ENCODE assay signal across 9 cellular contexts in the genomic region with DNA sequence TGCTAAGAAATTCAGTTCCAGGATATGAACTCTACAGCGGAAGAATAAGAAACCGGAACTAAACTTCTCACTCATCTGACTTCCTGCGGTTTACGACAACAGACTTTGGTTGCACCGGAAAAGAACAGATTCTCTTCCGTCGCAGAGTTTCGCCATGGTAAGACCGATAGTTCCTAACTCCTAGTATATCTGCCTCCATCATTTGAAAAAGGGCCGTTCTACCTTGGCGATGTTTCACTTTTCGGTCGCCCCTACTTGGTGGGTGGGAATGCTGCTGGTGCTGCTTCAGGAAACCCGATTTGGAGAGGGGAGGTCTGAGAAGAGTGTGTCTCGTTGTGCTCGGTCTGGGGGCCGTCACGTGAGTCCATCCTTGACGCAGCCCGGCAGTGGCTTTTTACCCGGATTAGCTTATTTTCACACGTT. TPM values are rescaled to one million over a fixed set of nuclear protein-coding genes. Genes with fewer than 3 reads are reported as not detected.
A peak's percentile ranks its signal among the peaks of the same experiment; 100 is the strongest.
DNase-seq lines count a peak whose midpoint lies in the region; FAIRE-seq lines count a peak whose summit lies in the region.
"Had no signal": no experiment of that assay in that cellular context is flagged by ENCODE, and none has a peak within 500 bp of the region (broad histone marks: within the 10 kb centered on the region; RNA-seq: fewer than 3 reads in every experiment).

A gene (plus strand): TSS at position 132 of the 423 bp plus-strand sequence. CDS start 23 bp downstream, at position 155.

- peak within 1 kb of the TSS; percentile 85 for H3K4me3 Mint-ChIP-seq in activated CD4-positive, alpha-beta T cell treated with anti-CD3 and anti-CD28 coated beads, Interleukin-2, amount 10 ng/mL, durations not matched to agents 7 days and 5 days
- H3K4me3 Mint-ChIP-seq: neural crest cell had no signal

- POLR2A ChIA-PET in activated CD4-positive, alpha-beta T cell treated with anti-CD3 and anti-CD28 coated beads, Interleukin-2, amount 10 ng/mL, durations not matched to agents 7 days and 5 days (lab: Charles Lee), result no interaction called here

- H3K4me1 Mint-ChIP-seq in activated CD4-positive, alpha-beta T cell treated with anti-CD3 and anti-CD28 coated beads, Interleukin-2, amount 10 ng/mL, durations not matched to agents 7 days and 5 days, result peaks cover 53% of the 10 kb centered on the region
- H3K4me1 Mint-ChIP-seq: neural crest cell had no signal

- no peaks in the 10 kb centered on the region for H3K9me3 Mint-ChIP-seq in activated CD4-positive, alpha-beta T cell treated with anti-CD3 and anti-CD28 coated beads, Interleukin-2, amount 10 ng/mL, durations not matched to agents 7 days and 5 days
- H3K9me3 Mint-ChIP-seq: neural crest cell had no signal

- CTCF ChIA-PET in activated CD4-positive, alpha-beta T cell treated with anti-CD3 and anti-CD28 coated beads, Interleukin-2, amount 10 ng/mL, durations not matched to agents 7 days and 5 days (lab: Charles Lee), result no interaction called here

- H3K27me3 Mint-ChIP-seq in activated CD4-positive, alpha-beta T cell treated with anti-CD3 and anti-CD28 coated beads, Interleukin-2, amount 10 ng/mL, durations not matched to agents 7 days and 5 days, result no peaks in the 10 kb centered on the region

- DNase-seq in GM18507 (ENCODE audit: extremely low spot score, insufficient read length, low read depth), result peak; percentile 20
- DNase-seq in HS-5 (ENCODE audit: low read depth), result peak; percentile 52
- DNase-seq in activated CD4-positive, alpha-beta T cell treated with anti-CD3 and anti-CD28 coated beads, Interleukin-2, amount 10 ng/mL, durations not matched to agents 7 days and 5 days, result peak; percentile 69
- DNase-seq in frontal cortex (ENCODE audit: low spot score in 2 of 2), result peak in 1 of 2 donors; percentile 35
- peak; percentile 10 to 16 for DNase-seq in stimulated activated CD4-positive, alpha-beta T cell treated with anti-CD3 and anti-CD28 coated beads, Interleukin-15, amount 100 ng/mL, for 1 hour (ENCODE audit: low read depth in 1 of 2, low spot score in 1 of 2)
- no peak for DNase-seq in HuH-7.5 (ENCODE audit: low spot score)
- no peak for DNase-seq in dedifferentiated amniotic fluid mesenchymal stem cell (ENCODE audit: extremely low spot score)
- no peak for DNase-seq in 8988T

- peak within 1 kb of the TSS; percentile 93 for H3K27ac Mint-ChIP-seq in activated CD4-positive, alpha-beta T cell treated with anti-CD3 and anti-CD28 coated beads, Interleukin-2, amount 10 ng/mL, durations not matched to agents 7 days and 5 days

- FAIRE-seq in GM18507 (lab: Jason Lieb, UNC), result peak; percentile 91
- FAIRE-seq in frontal cortex (lab: Jason Lieb, UNC), result no peak

- peaks cover 46% of the 10 kb centered on the region for H3K36me3 Mint-ChIP-seq in activated CD4-positive, alpha-beta T cell treated with anti-CD3 and anti-CD28 coated beads, Interleukin-2, amount 10 ng/mL, durations not matched to agents 7 days and 5 days (ENCODE audit: low read depth)

RNA-seq across cellular contexts. Expression of the gene that starts here (rescaled TPM):
- total RNA-seq in activated CD4-positive, alpha-beta T cell treated with anti-CD3 and anti-CD28 coated beads, Interleukin-2, amount 10 ng/mL, durations not matched to agents 7 days and 5 days, result 100 to 1,000 TPM; 267 to 297 TPM
- 231 TPM for total RNA-seq in frontal cortex
- total RNA-seq: neural crest cell had no signal

Comparison
In these comparisons a context has a peak if more than half of its experiments do, and no peak if none do; other contexts are left out.
1. DNase-seq: peak in GM18507 (single experiment), HS-5 (single experiment), activated CD4-positive, alpha-beta T cell treated with anti-CD3 and anti-CD28 coated beads, Interleukin-2, amount 10 ng/mL, durations not matched to agents 7 days and 5 days (single experiment) and stimulated activated CD4-positive, alpha-beta T cell treated with anti-CD3 and anti-CD28 coated beads, Interleukin-15, amount 100 ng/mL, for 1 hour (2 of 2); none in HuH-7.5 (single experiment), dedifferentiated amniotic fluid mesenchymal stem cell (single experiment) and 8988T (single experiment).